In the genomic region with DNA sequence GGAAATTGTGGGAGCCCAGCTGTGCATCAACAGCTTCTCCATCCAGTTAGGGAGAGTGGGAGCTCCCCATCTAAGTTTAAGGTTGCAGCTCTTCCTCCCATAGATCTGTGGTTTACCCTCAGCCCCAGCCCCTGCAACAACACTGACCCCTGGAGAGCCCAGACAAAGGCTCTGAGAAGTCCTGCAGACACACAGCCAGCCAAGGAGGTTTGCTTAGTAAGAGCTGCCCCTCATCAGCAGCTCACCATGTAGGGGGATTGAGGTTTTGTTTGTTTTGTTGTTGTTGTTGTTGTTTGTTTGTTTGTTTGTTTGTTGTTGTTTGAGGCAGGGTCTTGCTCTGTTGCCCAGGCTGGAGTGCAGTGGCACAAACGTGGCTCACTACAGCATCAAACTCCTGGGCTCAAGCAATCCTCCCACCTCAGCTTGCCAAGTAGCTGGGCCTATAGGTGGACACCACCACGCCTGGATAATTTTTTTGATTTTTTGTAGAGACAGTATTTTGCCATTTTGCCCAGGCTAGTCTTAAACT, we compare ENCODE assay signal across 1 cellular context.
TF ChIP-seq lines count a peak whose summit lies in the region.

No MANE protein-coding gene starts in this region.

TF ChIP-seq in HEK293, 187 proteins besides CTCF, POLR2A, EP300 and RAD21 (continued from another document):
- peak; percentile 99 for TF ChIP-seq ZNF239 (tag by site-specific recombination; IDR thresholded peaks at IDR 0.05)
- TF ChIP-seq ZNF510 (tag by site-specific recombination; IDR thresholded peaks at IDR 0.05; ENCODE audit: insufficient replicate concordance), result no peak
TF ChIP-seq in HEK293: peak in this region for 2.
